ENCODE assay signal across 1 cellular context in genomic region chr11:74434528-74434927, GRCh38.
TF ChIP-seq lines count a peak whose summit lies in the region.

No MANE protein-coding gene starts in this region.

TF ChIP-seq in K562, 482 proteins besides CTCF, POLR2A, EP300 and RAD21:
- TF ChIP-seq CREBBP (IDR thresholded peaks at IDR 0.05; ENCODE audit: low read depth, low read length) (no peak), CHD2 (IDR thresholded peaks at IDR 0.05; ENCODE audit: low read depth, low read length) (peak; percentile 58; the same call in 1 of the 2 replicates), ZFP36 (IDR thresholded peaks at IDR 0.05; ENCODE audit: low read depth, low read length, partially characterized antibody) (no peak), SAFB2 (IDR thresholded peaks at IDR 0.05; ENCODE audit: borderline replicate concordance, low read depth, low read length, severe bottlenecking) (no peak), XRCC5 (IDR thresholded peaks at IDR 0.05; ENCODE audit: low read depth, low read length) (no peak)
